Comparison of ENCODE assay signal across 10 cellular contexts in the genomic region with DNA sequence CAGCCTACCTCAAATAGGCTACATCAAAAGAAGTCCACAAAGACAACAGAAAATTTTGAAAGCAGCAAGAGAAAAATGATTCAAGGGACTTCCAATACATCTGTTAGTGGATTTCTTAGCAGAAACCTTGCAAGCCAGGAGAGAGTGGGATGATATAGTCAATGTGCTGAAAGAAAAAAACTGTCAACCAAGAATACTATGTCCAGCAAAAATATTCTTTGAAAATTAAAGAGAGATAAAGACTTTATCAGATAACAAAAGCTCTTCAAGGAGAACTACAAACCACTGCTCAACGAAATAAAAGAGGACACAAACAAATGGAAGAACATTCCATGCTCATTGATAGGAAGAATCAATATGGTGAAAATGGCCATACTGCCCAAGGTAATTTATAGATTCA. TPM values are rescaled to one million over a fixed set of nuclear protein-coding genes. Genes with fewer than 3 reads are reported as not detected.
"Had no signal": no experiment of that assay in that cellular context is flagged by ENCODE, and none has a peak within 500 bp of the region (broad histone marks: within the 10 kb centered on the region; RNA-seq: fewer than 3 reads in every experiment).

No MANE protein-coding gene starts in this region.

- H3K4me1 ChIP-seq: HAP-1 had no signal

- H3K9me3 ChIP-seq: HAP-1 had no signal

- H3K4me3 ChIP-seq: GM23248, GM23338, HAP-1 had no signal

- H3K36me3 ChIP-seq: HAP-1 had no signal

- H2AFZ ChIP-seq: GM23248, GM23338 had no signal

- H3K4me2 ChIP-seq: GM23338 had no signal

- H3K27ac ChIP-seq: GM23248 had no signal

- DNase-seq: GM23248, GOT3, H7, H9, HCEC 1CT, HFFc6 had no signal

RNA-seq across cellular contexts. Expression of a gene that starts 34.0 kb away (rescaled TPM):
- total RNA-seq: GM23248, GM23338, H1, H4, H7, H9, HFFc6 had no signal
